ENCODE assay signal across 1 cellular context in the genomic region with DNA sequence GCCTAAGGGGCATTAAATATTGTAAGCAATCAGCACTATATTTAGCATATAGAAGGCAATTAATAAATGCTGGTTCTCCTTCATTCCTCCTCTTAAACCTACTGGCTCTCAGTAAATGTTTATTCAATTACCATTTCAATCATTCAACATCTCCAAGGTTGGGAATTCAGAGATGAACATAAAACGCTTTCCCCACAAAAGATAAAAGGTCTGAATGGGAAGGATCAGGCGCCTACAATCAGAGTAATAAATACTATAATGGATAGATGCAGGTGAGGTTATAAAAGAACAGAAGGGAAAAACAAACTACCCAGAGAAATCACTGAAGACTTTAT.
A peak's percentile ranks its signal among the peaks of the same experiment; 100 is the strongest.
TF ChIP-seq lines count a peak whose summit lies in the region.

No MANE protein-coding gene starts in this region.

TF ChIP-seq in HepG2, 621 proteins besides CTCF, POLR2A, EP300 and RAD21:
- TF ChIP-seq BCL3 (CRISPR knock-in tag; IDR thresholded peaks at IDR 0.05): no peak
- 0 out of 2 replicates have a peak, but pooled peaks have one; percentile 3 for TF ChIP-seq ZNF414 (CRISPR knock-in tag; IDR thresholded peaks at IDR 0.05)
